In genomic region chr11:13487661-13488030, GRCh38 we compare ENCODE assay signal across 9 cellular contexts. TPM values are rescaled to one million over a fixed set of nuclear protein-coding genes. Genes with fewer than 3 reads are reported as not detected.
A peak's percentile ranks its signal among the peaks of the same experiment; 100 is the strongest.
DNase-seq lines count a peak whose midpoint lies in the region; ATAC-seq and TF ChIP-seq lines count a peak whose summit lies in the region.
"Had no signal": no experiment of that assay in that cellular context is flagged by ENCODE, and none has a peak within 500 bp of the region (broad histone marks: within the 10 kb centered on the region; RNA-seq: fewer than 3 reads in every experiment).

No MANE protein-coding gene starts in this region.

- in situ Hi-C loops in Panc1 (cut with HindIII; ENCODE audit: low pct_unique_long_range_greater_than_20kb, low sequenced_read_pairs), result no loop called here

- H3K27me3 ChIP-seq in Panc1 (ENCODE audit: control insufficient read depth, insufficient read depth, low read length), result peaks cover 12% of the 10 kb centered on the region

- CTCF ChIA-PET in Panc1 (lab: Charles Lee), result interaction anchor here (0.6 to 0.9 kb wide), 6 partner anchors 15 to 485 kb away, joined by 3 read pairs; no protein-coding TSS in a partner anchor

- BruUV-seq in Panc1 (replicated peaks; lab: Mats Ljungman, UMichigan), result no TSS peak

- POLR2A ChIA-PET in Panc1 (lab: Charles Lee), result no interaction called here

- peaks cover 4% of the 10 kb centered on the region for H3K9me3 Mint-ChIP-seq in type B pancreatic cell

- H3K27ac ChIP-seq in Panc1 (ENCODE audit: low read length), result no peak overlapping the region

- H3K4me3 ChIP-seq in Panc1 (ENCODE audit: low read depth in 2 of 2, low read length in 2 of 2), result peak overlapping the region; percentile 27 to 61

- H3K4me1 Mint-ChIP-seq in type B pancreatic cell (ENCODE audit: unreplicated experiment), result no peaks in the 10 kb centered on the region

- no peaks in the 10 kb centered on the region for H3K36me3 Mint-ChIP-seq in type B pancreatic cell

- peaks cover 4% of the 10 kb centered on the region for H3K27me3 Mint-ChIP-seq in type B pancreatic cell

- intact Hi-C loops in Panc1 (cut with micrococcal nuclease; ENCODE audit: unreplicated experiment), result loop anchor here (5.0 kb wide), 1 partner anchor 180 kb away; the partner anchor contains the start of gene FAR1

- ATAC-seq in activated CD4-positive, CD25-positive, alpha-beta regulatory T cell treated with anti-CD3 and anti-CD28 coated beads, Interleukin-2, amount 50 U/mL, for 24 hours, result peak; percentile 33 to 69
- ATAC-seq in HG02798 (IDR thresholded peaks at IDR 0.05; ENCODE audit: poor library complexity, unreplicated experiment) (peak; percentile 57), Panc1 (peak; percentile 92)

- no peak for DNase-seq in activated CD4-positive, CD25-positive, alpha-beta regulatory T cell (lab: John Stamatoyannopoulos, UW)
- DNase-seq in Panc1 (ENCODE audit: low read depth, low spot score) (no peak), germinal center (ENCODE audit: low spot score) (peak; percentile 18), type B pancreatic cell (ENCODE audit: extremely low spot score, unreplicated experiment) (no peak), anterior cingulate cortex (lab: John Stamatoyannopoulos, UW) (no peak), NCI-H524 treated with DMSO at 0.1 percent for 48 hours (lab: John Stamatoyannopoulos, UW) (no peak)

- peak overlapping the region; percentile 72 for H3K4me3 Mint-ChIP-seq in type B pancreatic cell

- H3K4me1 ChIP-seq in Panc1 (ENCODE audit: control insufficient read depth, insufficient read depth, low read length), result no peaks in the 10 kb centered on the region

- H3K9me3 ChIP-seq in Panc1 (ENCODE audit: control insufficient read depth, insufficient read depth, low read depth, low read length), result no peaks in the 10 kb centered on the region

- peak; percentile 69 for TF ChIP-seq CTCF in Panc1 (IDR thresholded peaks at IDR 0.05)
- TF ChIP-seq CTCF in type B pancreatic cell (conservative IDR thresholded peaks at IDR 0.05), result peak; percentile 15

- no peaks in the 10 kb centered on the region for H3K36me3 ChIP-seq in Panc1 (ENCODE audit: control insufficient read depth, insufficient read depth, low read length)

- H3K27ac Mint-ChIP-seq in type B pancreatic cell, result no peak overlapping the region

RNA-seq across cellular contexts. Expression of gene PTH, which starts 8.2 kb away (rescaled TPM):
- total RNA-seq in Panc1 (2021; ENCODE audit: unreplicated experiment) (not detected), type B pancreatic cell (ENCODE audit: low replicate concordance) (not detected in 2 replicates)
- polyA plus RNA-seq in Panc1 (2012; ENCODE audit: insufficient read length), result not detected
- polyA plus RNA-seq: adipose tissue had no signal

RNA-seq across cellular contexts. Expression of gene BTBD10, which starts 24.6 kb away (rescaled TPM):
- 29.6 TPM for total RNA-seq in Panc1 (2021; ENCODE audit: unreplicated experiment)
- polyA plus RNA-seq in Panc1 (2012; ENCODE audit: insufficient read length), result 19.2 TPM
- total RNA-seq in type B pancreatic cell (ENCODE audit: low replicate concordance), result 24.7 and 34.8 TPM in 2 replicates
